8 cellular contexts compared by ENCODE assay signal in genomic region chr2:85419009-85419711, GRCh38. TPM values are rescaled to one million over a fixed set of nuclear protein-coding genes. Genes with fewer than 3 reads are reported as not detected.
A peak's percentile ranks its signal among the peaks of the same experiment; 100 is the strongest.
DNase-seq lines count a peak whose midpoint lies in the region; ATAC-seq and TF ChIP-seq lines count a peak whose summit lies in the region.

No MANE protein-coding gene starts in this region.

- H3K9me3 Mint-ChIP-seq in stimulated activated naive CD8-positive, alpha-beta T cell treated with anti-CD3 and anti-CD28 coated beads, Interleukin-15, Interleukin-2, amounts not matched to agents 100 ng/mL and 50 ng/mL, for 24 hours: no peaks in the 10 kb centered on the region

- H3K27ac Mint-ChIP-seq in stimulated activated naive CD8-positive, alpha-beta T cell treated with anti-CD3 and anti-CD28 coated beads, Interleukin-15, Interleukin-2, amounts not matched to agents 100 ng/mL and 50 ng/mL, for 24 hours: peak overlapping the region; percentile 97

- peak overlapping the region; percentile 64 for H3K4me3 ChIP-seq in astrocyte of the cerebellum (ENCODE audit: low read depth, low read length)
- peak overlapping the region; percentile 52 for H3K4me3 ChIP-seq in lower leg skin (ENCODE audit: low read depth, poor library complexity, severe bottlenecking)
- H3K4me3 ChIP-seq in urinary bladder (ENCODE audit: low read depth, low read length): peak overlapping the region; percentile 55

- no peaks in the 10 kb centered on the region for H3K36me3 Mint-ChIP-seq in stimulated activated naive CD8-positive, alpha-beta T cell treated with anti-CD3 and anti-CD28 coated beads, Interleukin-15, Interleukin-2, amounts not matched to agents 100 ng/mL and 50 ng/mL, for 24 hours (ENCODE audit: low read depth)

- H3K4me3 Mint-ChIP-seq in stimulated activated naive CD8-positive, alpha-beta T cell treated with anti-CD3 and anti-CD28 coated beads, Interleukin-15, Interleukin-2, amounts not matched to agents 100 ng/mL and 50 ng/mL, for 24 hours: peak overlapping the region; percentile 90

- intact Hi-C loops in lower leg skin (cut with DNase I; ENCODE audit: low total_unique reads): no loop called here

- in situ Hi-C loops in astrocyte of the cerebellum (cut with HindIII; ENCODE audit: low sequenced_read_pairs): no loop called here

- no peak for TF ChIP-seq POLR2A in lower leg skin (IDR thresholded peaks at IDR 0.05)

- peaks cover 3% of the 10 kb centered on the region for H3K4me1 ChIP-seq in urinary bladder (ENCODE audit: insufficient read depth)

- H3K36me3 ChIP-seq in urinary bladder (ENCODE audit: insufficient read depth): no peaks in the 10 kb centered on the region

- H3K27ac ChIP-seq in urinary bladder (ENCODE audit: low read depth): peak overlapping the region; percentile 81

- no peaks in the 10 kb centered on the region for H3K27me3 Mint-ChIP-seq in stimulated activated naive CD8-positive, alpha-beta T cell treated with anti-CD3 and anti-CD28 coated beads, Interleukin-15, Interleukin-2, amounts not matched to agents 100 ng/mL and 50 ng/mL, for 24 hours

- no peak for TF ChIP-seq CTCF in astrocyte of the cerebellum (IDR thresholded peaks at IDR 0.05; ENCODE audit: low read depth, low read length, missing control alignments)
- TF ChIP-seq CTCF in lower leg skin (IDR thresholded peaks at IDR 0.05): no peak

- ATAC-seq in stimulated activated naive CD8-positive, alpha-beta T cell treated with anti-CD3 and anti-CD28 coated beads, Interleukin-15, Interleukin-2, amounts not matched to agents 100 U/mL and 50 U/mL, for 24 hours: no peak

- DNase-seq in stimulated activated naive CD8-positive, alpha-beta T cell treated with anti-CD3 and anti-CD28 coated beads, Interleukin-15, Interleukin-2, amounts not matched to agents 100 U/mL and 50 U/mL, for 24 hours: no peak
- DNase-seq in astrocyte of the cerebellum (ENCODE audit: low read depth) (no peak), lower leg skin (ENCODE audit: low spot score in 2 of 2) (no peak), mucosa of gallbladder (ENCODE audit: low spot score) (no peak), DMS 273 treated with DMSO at 0.1 percent for 48 hours (lab: John Stamatoyannopoulos, UW) (no peak), SKM-1 (lab: John Stamatoyannopoulos, UW; ENCODE audit: unreplicated experiment) (no peak)

- WGBS in lower leg skin, 2 donors: 52 to 65% methylated on average over 13 to 17 of the region's 17 CpGs
- 56% methylated on average over 17 of the region's 17 CpGs for WGBS in urinary bladder

- H3K4me1 Mint-ChIP-seq in stimulated activated naive CD8-positive, alpha-beta T cell treated with anti-CD3 and anti-CD28 coated beads, Interleukin-15, Interleukin-2, amounts not matched to agents 100 ng/mL and 50 ng/mL, for 24 hours (ENCODE audit: low read depth): peaks cover 36% of the 10 kb centered on the region

RNA-seq across cellular contexts. Expression of gene SH2D6, which starts 0.6 kb away (rescaled TPM):
- total RNA-seq in lower leg skin: not detected
- total RNA-seq in urinary bladder: not detected
- polyA plus RNA-seq in urinary bladder: 0.37 TPM
- 9.9 TPM for total RNA-seq in mucosa of gallbladder

RNA-seq across cellular contexts. Expression of gene CAPG, which starts 9.0 kb away (rescaled TPM):
- total RNA-seq in lower leg skin (100 to 1,000 TPM; 177 to 272 (median 232) TPM), urinary bladder (89.3 TPM), mucosa of gallbladder (125 TPM)
- polyA plus RNA-seq in urinary bladder: 76.0 TPM

Comparison
In these comparisons a context has a peak if more than half of its experiments do, and no peak if none do; other contexts are left out.
1. RNA of gene SH2D6, which starts 0.6 kb away (total RNA-seq): 9.9 TPM in mucosa of gallbladder (single experiment); not detected in lower leg skin and not detected in urinary bladder (single experiment); every median in the first group is over 10 times any median in the second.
2. Peak in every context shown above with its lines, with median percentiles within 50 percentile points of each other: H3K4me3 ChIP-seq.